Comparison of ENCODE assay signal across 8 cellular contexts in genomic region chr15:78056714-78057269, GRCh38. TPM values are rescaled to one million over a fixed set of nuclear protein-coding genes. Genes with fewer than 3 reads are reported as not detected.
DNase-seq lines count a peak whose midpoint lies in the region; TF ChIP-seq lines count a peak whose summit lies in the region.

No MANE protein-coding gene starts in this region.

- no peaks in the 10 kb centered on the region for H3K36me3 Mint-ChIP-seq in Caco-2 (ENCODE audit: insufficient read depth, unreplicated experiment)

- no peaks in the 10 kb centered on the region for H3K36me3 ChIP-seq in Caco-2 (ENCODE audit: control insufficient read depth, insufficient read depth, low read length)
- H3K36me3 ChIP-seq in adrenal gland (replicated peaks in 1 of 2), result peaks cover 0 to 15% of the 10 kb centered on the region in 2 donors
- H3K36me3 ChIP-seq in liver (ENCODE audit: control insufficient read depth in 4 of 4, insufficient read depth in 3 of 4, low read depth in 1 of 4, low read length in 3 of 4), result peaks cover 0 to 17% (median 0%) of the 10 kb centered on the region in 4 donors

- no peaks in the 10 kb centered on the region for H3K9me3 ChIP-seq in Caco-2
- no peaks in the 10 kb centered on the region for H3K9me3 ChIP-seq in adrenal gland (replicated peaks in 1 of 3)
- H3K9me3 ChIP-seq in liver (ENCODE audit: control insufficient read depth in 4 of 4, low read length in 3 of 4), result no peaks in the 10 kb centered on the region

- TF ChIP-seq CTCF in Caco-2 (IDR thresholded peaks at IDR 0.05; ENCODE audit: insufficient read depth in 1 of 2, low read depth in 1 of 2, low read length in 1 of 2, severe bottlenecking in 1 of 2, unreplicated experiment in 1 of 2) (no peak), adrenal gland (IDR thresholded peaks at IDR 0.05) (no peak), liver (IDR thresholded peaks at IDR 0.05; ENCODE audit: low read depth, low read length, missing input control) (no peak)

- POLR2A ChIA-PET in Caco-2 (lab: Charles Lee), result interaction anchor here (0.7 kb wide), 1 partner anchor 342 kb away, joined by 5 read pairs; no protein-coding TSS in a partner anchor

- peak overlapping the region in 1 of 2 donors; percentile 64 for H3K9ac ChIP-seq in liver (ENCODE audit: low read depth in 1 of 2, low read length in 2 of 2)

- no peak for TF ChIP-seq RAD21 in liver (IDR thresholded peaks at IDR 0.05)

- WGBS in adrenal gland, 4 donors, result 0 to 20% (median 13%) methylated on average over 1 to 2 of the region's 2 CpGs
- 29% methylated on average over 2 of the region's 2 CpGs for WGBS in liver

- intact Hi-C loops in Caco-2 (cut with micrococcal nuclease; ENCODE audit: unreplicated experiment), result no loop called here
- intact Hi-C loops in adrenal gland (cut with DNase I), result no loop called here

- peak overlapping the region; percentile 45 for H3K27ac Mint-ChIP-seq in Caco-2 (ENCODE audit: unreplicated experiment)

- H3K4me1 ChIP-seq in Caco-2 (peaks cover 33% of the 10 kb centered on the region), adrenal gland (replicated peaks in 1 of 2) (peaks cover 66 to 86% of the 10 kb centered on the region in 2 donors), liver (ENCODE audit: control insufficient read depth in 4 of 4, insufficient read depth in 4 of 4, low read length in 3 of 4) (peaks cover 17 to 69% (median 51%) of the 10 kb centered on the region in 4 donors)

- DNase-seq in Caco-2 (no peak), M059J (ENCODE audit: low read depth) (peak; percentile 42), adrenal gland (peak in 4 of 7 donors; percentile 32 to 73 (median 43)), NCI-H1092 (lab: John Stamatoyannopoulos, UW) (no peak), T1000 (lab: John Stamatoyannopoulos, UW) (no peak), foreskin melanocyte (no peak), putamen (ENCODE audit: low spot score) (no peak)

- no peaks in the 10 kb centered on the region for H3K27me3 ChIP-seq in Caco-2 (replicated peaks; ENCODE audit: control insufficient read depth, insufficient read depth, low read length)
- no peaks in the 10 kb centered on the region for H3K27me3 ChIP-seq in adrenal gland
- H3K27me3 ChIP-seq in liver (ENCODE audit: control insufficient read depth in 4 of 4, insufficient read depth in 4 of 4, low read length in 3 of 4), result no peaks in the 10 kb centered on the region

- peak overlapping the region; percentile 44 for H3K4me3 Mint-ChIP-seq in Caco-2 (ENCODE audit: unreplicated experiment)

- peak overlapping the region; percentile 72 to 94 (median 85) for H3K27ac ChIP-seq in adrenal gland
- peak overlapping the region; percentile 76 to 82 for H3K27ac ChIP-seq in liver (ENCODE audit: low read depth in 1 of 2, low read length in 2 of 2)

- no peak for TF ChIP-seq POLR2A in adrenal gland (IDR thresholded peaks at IDR 0.05)

- H3K9me3 Mint-ChIP-seq in Caco-2 (ENCODE audit: unreplicated experiment), result no peaks in the 10 kb centered on the region

- no TSS peak for BruUV-seq in Caco-2 (replicated peaks; lab: Mats Ljungman, UMichigan)

- H3K4me3 ChIP-seq in Caco-2 (ENCODE audit: low read depth, low read length) (no peak overlapping the region), adrenal gland (peak overlapping the region in 1 of 4 donors; percentile 12), liver (ENCODE audit: low read depth in 1 of 3, low read length in 3 of 3) (no peak overlapping the region)

- peaks cover 28% of the 10 kb centered on the region for H3K4me1 Mint-ChIP-seq in Caco-2 (ENCODE audit: low read depth, unreplicated experiment)

- H3K27me3 Mint-ChIP-seq in Caco-2 (ENCODE audit: insufficient read depth, unreplicated experiment), result no peaks in the 10 kb centered on the region

- CTCF ChIA-PET in Caco-2 (lab: Charles Lee), result interaction anchor here (0.6 to 1.5 kb wide), 6 partner anchors 9 to 196 kb away, joined by 3 to 5 read pairs (median 4); no protein-coding TSS in a partner anchor

TF ChIP-seq in liver, 16 proteins besides CTCF, POLR2A, EP300 and RAD21:
- TF ChIP-seq JUND (IDR thresholded peaks at IDR 0.05) (peak in 1 of 2 donors; percentile 10), TAF1 (conservative IDR thresholded peaks at IDR 0.05) (no peak), RXRA (IDR thresholded peaks at IDR 0.05) (no peak), REST (IDR thresholded peaks at IDR 0.05) (no peak)

RNA-seq across cellular contexts. Expression of gene TBC1D2B, which starts 20.7 kb away (rescaled TPM):
- 18.3 and 19.1 TPM in 2 replicates for total RNA-seq in Caco-2 (2022)
- 14.6 and 18.7 TPM in 2 replicates for total RNA-seq in M059J (2014; rRNA removed; shearing (Covaris generic))
- 10 to 100 TPM; 32.4 to 95.0 (median 66.5) TPM for total RNA-seq in adrenal gland
- polyA plus RNA-seq in adrenal gland, result 10 to 100 TPM; 16.3 to 24.5 (median 18.2) TPM
- 100 to 1,000 TPM in 1 of 2 donors, 1 to 10 TPM in 1; 8.4 to 119 TPM for total RNA-seq in liver
- 10 to 100 TPM; 18.7 to 25.2 TPM for polyA plus RNA-seq in liver

RNA-seq across cellular contexts. Expression of gene SH2D7, which starts 35.6 kb away (rescaled TPM):
- total RNA-seq in Caco-2 (2022) (not detected in 2 replicates), adrenal gland (not detected), liver (not detected)
- total RNA-seq in M059J (2014; rRNA removed; shearing (Covaris generic)), result not detected in 2 replicates
- polyA plus RNA-seq in adrenal gland (not detected), liver (not detected)

Comparison
In these comparisons a context has a peak if more than half of its experiments do, and no peak if none do; other contexts are left out.
1. DNase-seq: peak in M059J (single experiment) and adrenal gland (4 of 7); none in Caco-2 (0 of 2), NCI-H1092 (single experiment), T1000 (single experiment), foreskin melanocyte (single experiment) and putamen (single experiment).